18 cellular contexts compared by ENCODE assay signal in the genomic region with DNA sequence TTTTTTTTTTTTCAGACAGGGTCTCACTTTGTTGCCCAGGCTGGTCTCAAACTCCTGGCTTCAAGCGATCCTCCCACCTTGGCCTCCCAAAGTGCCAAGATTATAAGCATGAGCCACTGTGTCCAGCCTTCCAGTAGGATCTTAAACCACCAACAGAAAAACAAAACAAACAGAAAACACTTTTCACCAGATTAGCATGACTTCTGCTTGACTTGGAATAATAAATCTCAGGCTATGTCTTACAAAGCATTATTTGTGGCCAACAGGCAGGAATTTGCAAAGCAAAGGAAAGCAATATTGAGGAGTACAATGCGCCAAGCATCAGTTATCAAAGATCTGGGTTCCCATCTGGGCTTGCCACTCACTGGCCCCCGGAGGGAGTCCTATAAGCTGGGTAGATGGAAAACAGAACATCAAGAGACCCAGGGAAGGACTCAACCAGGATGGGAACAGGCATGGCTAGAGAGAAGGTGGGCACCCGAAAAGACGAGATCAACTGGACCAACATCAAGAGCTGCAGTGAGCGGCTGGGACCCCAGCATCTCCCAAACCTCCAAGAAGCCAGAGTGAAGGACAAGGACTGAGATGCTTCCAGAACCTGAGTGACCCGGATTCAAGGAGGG.
DNase-seq lines count a peak whose midpoint lies in the region; FAIRE-seq and TF ChIP-seq lines count a peak whose summit lies in the region.
"Had no signal": no experiment of that assay in that cellular context is flagged by ENCODE, and none has a peak within 500 bp of the region (broad histone marks: within the 10 kb centered on the region; RNA-seq: fewer than 3 reads in every experiment).

No MANE protein-coding gene starts in this region.

- H3K4me3 ChIP-seq in fibroblast of villous mesenchyme (ENCODE audit: low read depth, low read length): no peak overlapping the region
- H3K4me3 ChIP-seq: upper lobe of left lung had no signal

- TF ChIP-seq CTCF in fibroblast of villous mesenchyme (IDR thresholded peaks at IDR 0.05; ENCODE audit: insufficient read depth, low read depth, low read length): no peak
- TF ChIP-seq CTCF in GM10266 (IDR thresholded peaks at IDR 0.05; ENCODE audit: control insufficient read depth, insufficient read depth, low read depth, missing control alignments): no peak

- DNase-seq in H4 (ENCODE audit: low spot score) (peak; percentile 32), amniotic epithelial cell (ENCODE audit: low read depth) (peak; percentile 45), fibroblast of villous mesenchyme (ENCODE audit: low read depth) (peak; percentile 19), SIG-M5 treated with dmso at 0.1 percent for 504 hours (lab: John Stamatoyannopoulos, UW; ENCODE audit: unreplicated experiment) (no peak), RCC 7860 (ENCODE audit: low spot score) (no peak), GM10266 (ENCODE audit: extremely low spot score) (no peak), COLO668 (lab: John Stamatoyannopoulos, UW; ENCODE audit: unreplicated experiment) (no peak)
- DNase-seq: activated CD4-positive, alpha-beta T cell treated with anti-CD3 and anti-CD28 coated beads, Interleukin-2, amount 50 U/mL, for 1 hour; activated naive CD4-positive, alpha-beta T cell treated with anti-CD3 and anti-CD28 coated beads, Interleukin-2, amount 10 ng/mL, durations not matched to agents 7 days and 5 days; GDM1; KBM-7; midbrain; NCI-H1105; NCI-H748 treated with DMSO at 0.1 percent for 48 hours; upper lobe of left lung had no signal

- peak; percentile 100 for FAIRE-seq in A204.1 (lab: Jason Lieb, UNC)
- no peak for FAIRE-seq in RCC 7860 (lab: Jason Lieb, UNC)
- FAIRE-seq: bronchial epithelial cell, GM12892 had no signal

Comparison
In these comparisons a context has a peak if more than half of its experiments do, and no peak if none do; other contexts are left out.
1. DNase-seq: peak in H4 (single experiment), amniotic epithelial cell (single experiment) and fibroblast of villous mesenchyme (single experiment); none in SIG-M5 treated with dmso at 0.1 percent for 504 hours (single experiment), RCC 7860 (single experiment), GM10266 (single experiment) and COLO668 (single experiment).